ENCODE assay signal across 15 cellular contexts in genomic region chr22:27962268-27963191, GRCh38. TPM values are rescaled to one million over a fixed set of nuclear protein-coding genes. Genes with fewer than 3 reads are reported as not detected.
DNase-seq lines count a peak whose midpoint lies in the region; ATAC-seq and TF ChIP-seq lines count a peak whose summit lies in the region.
"Had no signal": no experiment of that assay in that cellular context is flagged by ENCODE, and none has a peak within 500 bp of the region (broad histone marks: within the 10 kb centered on the region; RNA-seq: fewer than 3 reads in every experiment).

No MANE protein-coding gene starts in this region.

- no peak overlapping the region for H3K4me3 ChIP-seq in skeletal muscle tissue (ENCODE audit: low read length in 3 of 3)

- peak overlapping the region in 2 of 5 experiments; percentile 23 to 27 for H3K4me3 Mint-ChIP-seq in brain
- H3K4me3 Mint-ChIP-seq: natural killer cell; T-helper 1 cell treated with Interleukin-12 subunit alpha and Interleukin-12 subunit beta and Interleukin-4 antibody, amounts not matched to agents 30 μg/mL and 1 μg/mL, for 36 hours had no signal

- peaks cover 45% of the 10 kb centered on the region for H3K4me1 Mint-ChIP-seq in brain
- H3K4me1 Mint-ChIP-seq: natural killer cell had no signal

- in situ Hi-C loops in GM13977 (cut with MboI; ENCODE audit: low pct_unique_long_range_greater_than_20kb, low sequenced_read_pairs, unreplicated experiment) = no loop called here

- H3K9ac ChIP-seq in skeletal muscle tissue (ENCODE audit: low read depth in 1 of 3, low read length in 3 of 3) = no peak overlapping the region

- peaks cover 2 to 12% (median 3%) of the 10 kb centered on the region in 5 experiments for H3K9me3 Mint-ChIP-seq in brain
- H3K9me3 Mint-ChIP-seq: natural killer cell; T-helper 1 cell treated with Interleukin-12 subunit alpha and Interleukin-12 subunit beta and Interleukin-4 antibody, amounts not matched to agents 30 μg/mL and 1 μg/mL, for 36 hours had no signal

- H3K27ac ChIP-seq in skeletal muscle tissue (ENCODE audit: low read depth, low read length) = peak overlapping the region; percentile 70

- DNase-seq in NCI-H2227 (lab: John Stamatoyannopoulos, UW; ENCODE audit: unreplicated experiment) = peak; percentile 16
- no peak for DNase-seq in NCI-H2227 treated with DMSO at 0.1 percent for 48 hours (lab: John Stamatoyannopoulos, UW)
- peak; percentile 51 for DNase-seq in left kidney (ENCODE audit: low read depth, low spot score)
- DNase-seq in GM13977 (ENCODE audit: low spot score) = no peak
- DNase-seq: activated CD4-positive, alpha-beta T cell treated with anti-CD3 and anti-CD28 coated beads, Interleukin-2, amount 50 U/mL, for 4 hours; central memory CD4-positive, alpha-beta T cell; DMS79 treated with DMSO at 0.1 percent for 48 hours; natural killer cell; NCI-H2171; OCI-M1 had no signal

- peaks cover 27% of the 10 kb centered on the region for H3K36me3 Mint-ChIP-seq in brain
- H3K36me3 Mint-ChIP-seq: natural killer cell had no signal

- peak overlapping the region in 3 of 5 experiments; percentile 59 to 79 (median 76) for H3K27ac Mint-ChIP-seq in brain
- H3K27ac Mint-ChIP-seq: natural killer cell; T-helper 1 cell treated with Interleukin-12 subunit alpha and Interleukin-12 subunit beta and Interleukin-4 antibody, amounts not matched to agents 30 μg/mL and 1 μg/mL, for 36 hours had no signal

- ATAC-seq in HG03025 (IDR thresholded peaks at IDR 0.05; ENCODE audit: low FRiP score, unreplicated experiment) = no peak
- ATAC-seq in GM21367 (IDR thresholded peaks at IDR 0.05; ENCODE audit: unreplicated experiment) = no peak
- ATAC-seq: natural killer cell had no signal

- H3K4me1 ChIP-seq in skeletal muscle tissue (ENCODE audit: control insufficient read depth in 3 of 3, insufficient read depth in 3 of 3, low read length in 3 of 3) = peaks cover 15 to 18% (median 17%) of the 10 kb centered on the region in 3 donors

- H3K27me3 ChIP-seq in skeletal muscle tissue (ENCODE audit: control insufficient read depth in 3 of 3, insufficient read depth in 3 of 3, low read length in 3 of 3) = no peaks in the 10 kb centered on the region

- no peaks in the 10 kb centered on the region for H3K9me3 ChIP-seq in skeletal muscle tissue (ENCODE audit: control insufficient read depth in 3 of 3, low read length in 3 of 3)

- no peaks in the 10 kb centered on the region for H3K36me3 ChIP-seq in skeletal muscle tissue (ENCODE audit: control insufficient read depth in 3 of 3, insufficient read depth in 3 of 3, low read length in 3 of 3)

- TF ChIP-seq CTCF in brain (conservative IDR thresholded peaks at IDR 0.05) = no peak
- TF ChIP-seq CTCF in GM13977 (IDR thresholded peaks at IDR 0.05; ENCODE audit: extremely low read depth, insufficient read depth, missing control alignments) = no peak

- H3K27me3 Mint-ChIP-seq in brain = no peaks in the 10 kb centered on the region

RNA-seq across cellular contexts. Expression of gene PITPNB, which starts 43.5 kb away (rescaled TPM):
- 26.4 TPM for polyA plus RNA-seq in brain (ENCODE audit: insufficient read depth, low read depth, low replicate concordance)
- total RNA-seq in skeletal muscle tissue = 36.5 TPM

Comparison
In these comparisons a context has a peak if more than half of its experiments do, and no peak if none do; other contexts are left out.
1. DNase-seq: peak in NCI-H2227 (single experiment) and left kidney (single experiment); none in NCI-H2227 treated with DMSO at 0.1 percent for 48 hours (single experiment) and GM13977 (single experiment).